8 cellular contexts compared by ENCODE assay signal in the genomic region with DNA sequence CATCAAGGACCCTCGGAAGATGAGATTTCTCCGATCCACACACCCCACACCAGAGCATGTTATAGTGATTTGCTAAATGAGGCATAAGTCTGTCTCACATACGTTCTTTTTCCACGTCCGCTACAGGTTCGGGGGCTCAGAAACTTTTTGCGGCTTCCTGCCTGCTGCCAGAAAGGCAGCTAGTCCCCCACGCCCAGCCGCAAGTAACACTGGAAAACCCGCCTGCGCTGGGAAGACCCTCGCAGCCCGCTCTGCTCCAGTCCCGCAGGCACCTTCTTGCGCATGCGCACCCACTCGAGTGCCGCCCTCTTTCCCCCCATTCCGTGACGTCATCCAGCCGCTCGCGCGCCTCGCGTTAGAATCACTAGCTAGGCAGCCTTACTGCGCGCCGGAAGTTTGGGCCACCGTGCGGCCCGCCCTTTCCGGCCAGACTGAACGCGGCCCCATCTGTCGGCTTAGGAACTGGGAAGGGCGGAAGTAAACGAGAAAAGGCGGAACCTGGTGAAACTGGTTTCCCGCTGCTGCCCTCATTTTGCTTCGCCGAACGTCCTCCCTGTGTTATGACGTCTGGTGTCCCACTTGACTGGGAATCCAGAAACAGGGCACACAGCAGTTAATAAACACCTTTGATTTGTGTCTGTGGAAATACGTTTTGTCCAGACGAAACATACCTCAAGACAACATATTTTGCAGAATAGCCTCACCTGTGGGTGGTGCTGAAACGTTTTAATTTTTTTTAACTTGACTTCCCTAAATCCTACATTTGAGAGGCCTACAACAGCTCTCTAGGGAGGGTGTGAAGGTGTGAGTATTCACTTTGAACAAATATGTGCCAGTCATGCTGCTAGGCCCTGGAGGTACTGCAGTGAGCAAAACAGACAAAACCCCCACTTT. TPM values are rescaled to one million over a fixed set of nuclear protein-coding genes. Genes with fewer than 3 reads are reported as not detected.
DNase-seq lines count a peak whose midpoint lies in the region; ATAC-seq and TF ChIP-seq lines count a peak whose summit lies in the region.

TSS of gene C1orf74 (minus strand) at position 284 of the 894 bp plus-strand sequence. CDS start 925 bp downstream, outside the sequence.

- H3K4me1 Mint-ChIP-seq in T-helper 17 cell, result peaks cover 30% of the 10 kb centered on the region
- H3K4me1 Mint-ChIP-seq in progenitor cell of endocrine pancreas (ENCODE audit: low read depth), result peaks cover 14% of the 10 kb centered on the region

- DNase-seq in NCI-H1694 treated with DMSO at 0.1 percent for 48 hours (lab: John Stamatoyannopoulos, UW) (peak; percentile 97), T-helper 17 cell (peak; percentile 98 to 99 (median 98)), anterior cingulate cortex (lab: John Stamatoyannopoulos, UW) (peak; percentile 79 to 99 (median 97)), left ventricle myocardium superior (peak; percentile 100), progenitor cell of endocrine pancreas (ENCODE audit: low spot score, unreplicated experiment) (peak; percentile 100), ureter (ENCODE audit: low spot score) (peak; percentile 99)

- no peaks in the 10 kb centered on the region for H3K9me3 ChIP-seq in T-helper 17 cell (ENCODE audit: control insufficient read depth, low read length, poor library complexity, severe bottlenecking)

- H3K27me3 Mint-ChIP-seq in T-helper 17 cell (peaks cover 10% of the 10 kb centered on the region), progenitor cell of endocrine pancreas (no peaks in the 10 kb centered on the region)

- intact Hi-C loops in left ventricle myocardium superior (cut with micrococcal nuclease), result no loop called here

- H3K36me3 Mint-ChIP-seq in T-helper 17 cell (ENCODE audit: low read depth), result peaks cover 3% of the 10 kb centered on the region
- H3K36me3 Mint-ChIP-seq in progenitor cell of endocrine pancreas (ENCODE audit: insufficient read depth), result peaks cover 23% of the 10 kb centered on the region

- H3K4me3 Mint-ChIP-seq in T-helper 17 cell, result peak within 1 kb of the TSS; percentile 87
- peak within 1 kb of the TSS; percentile 88 for H3K4me3 Mint-ChIP-seq in progenitor cell of endocrine pancreas (ENCODE audit: low read depth)

- TF ChIP-seq CTCF in progenitor cell of endocrine pancreas (IDR thresholded peaks at IDR 0.05; ENCODE audit: unreplicated experiment), result no peak

- H3K27ac Mint-ChIP-seq in T-helper 17 cell, result peak within 1 kb of the TSS; percentile 95
- H3K27ac Mint-ChIP-seq in progenitor cell of endocrine pancreas, result peak within 1 kb of the TSS; percentile 98

- ATAC-seq in GM18499 (IDR thresholded peaks at IDR 0.05; ENCODE audit: insufficient read depth, unreplicated experiment), result peak; percentile 84
- peak; percentile 98 for ATAC-seq in HG02938 (IDR thresholded peaks at IDR 0.05; ENCODE audit: unreplicated experiment)
- ATAC-seq in T-helper 17 cell, result peak; percentile 99
- peak; percentile 95 for ATAC-seq in left ventricle myocardium superior

- no peaks in the 10 kb centered on the region for H3K9me3 Mint-ChIP-seq in progenitor cell of endocrine pancreas (ENCODE audit: low read depth)

RNA-seq across cellular contexts. Expression of gene C1orf74, which starts in this region (rescaled TPM):
- total RNA-seq in T-helper 17 cell (under 1 TPM; 0.42 to 0.50 TPM), left ventricle myocardium superior (2.0 TPM), progenitor cell of endocrine pancreas (2.5 and 3.1 TPM in 2 replicates), ureter (3.5 TPM)

Comparison
In these comparisons a context has a peak if more than half of its experiments do, and no peak if none do; other contexts are left out.
1. Peak in every context shown above with its lines: DNase-seq and ATAC-seq.
2. Peak in DNase-seq and ATAC-seq in T-helper 17 cell; RNA of the gene not detected or under 1 TPM.